25 cellular contexts compared by ENCODE assay signal in the genomic region with DNA sequence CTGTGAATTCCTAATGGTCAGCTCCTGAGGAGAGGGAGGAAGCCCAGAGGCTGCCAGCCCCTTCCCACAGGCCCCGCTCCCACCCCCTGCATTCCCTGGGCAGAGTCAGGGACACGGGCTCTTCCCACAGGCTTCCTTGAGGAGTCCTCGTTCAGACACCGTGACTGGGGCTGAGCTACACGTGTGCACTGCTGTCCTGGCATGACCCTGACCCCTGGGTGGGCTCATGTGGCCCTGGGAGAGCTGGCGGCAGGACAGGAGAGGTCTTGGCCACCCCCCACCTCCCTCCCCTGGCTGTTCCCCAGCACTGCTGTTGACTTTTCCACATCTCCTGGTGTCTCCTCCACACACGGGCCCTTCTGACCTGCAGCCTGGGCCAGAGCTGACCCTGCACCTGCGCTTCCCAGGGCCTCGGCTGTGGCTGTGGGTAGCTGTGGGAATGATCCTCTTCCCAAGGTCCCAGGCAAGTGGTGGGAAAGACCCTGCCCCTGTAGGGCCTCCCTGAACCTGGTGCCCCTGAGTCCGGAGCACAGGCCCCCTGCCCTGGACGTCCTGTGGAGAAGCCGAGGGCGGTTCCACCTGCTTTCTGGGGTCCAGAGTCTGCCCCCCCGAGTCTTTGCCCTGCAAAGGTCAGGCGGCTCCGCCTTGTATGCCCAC. TPM values are rescaled to one million over a fixed set of nuclear protein-coding genes. Genes with fewer than 3 reads are reported as not detected.
"Had no signal": no experiment of that assay in that cellular context is flagged by ENCODE, and none has a peak within 500 bp of the region (broad histone marks: within the 10 kb centered on the region; RNA-seq: fewer than 3 reads in every experiment).

No MANE protein-coding gene starts in this region.

- H3K4me1 ChIP-seq: parathyroid adenoma, prostate gland had no signal

- H3K9ac ChIP-seq: parathyroid adenoma had no signal

- H3K27me3 ChIP-seq: testis had no signal

- H3K27ac ChIP-seq: dorsolateral prefrontal cortex, epithelial cell of prostate, gastrocnemius medialis, parathyroid adenoma, prostate gland, sigmoid colon, testis, tibial artery had no signal

- H3K9me3 ChIP-seq: gastrocnemius medialis, prostate gland, sigmoid colon, testis had no signal

- ATAC-seq: esophagus mucosa; gastrocnemius medialis; left lobe of liver; naive thymus-derived CD8-positive, alpha-beta T cell; right cardiac atrium; stimulated activated memory B cell treated with anti-CD40 and anti-IgM and Interleukin-4, amounts not matched to agents 10 μg/mL and 1 μg/mL and 100 μg/mL, for 72 hours; stimulated activated naive CD8-positive, alpha-beta T cell treated with anti-CD3 and anti-CD28 coated beads, Interleukin-15, Interleukin-2, amounts not matched to agents 100 U/mL and 50 U/mL, for 24 hours had no signal

- H3K4me3 ChIP-seq: dorsolateral prefrontal cortex, gastrocnemius medialis, prostate gland, sigmoid colon, testis, tibial artery had no signal

- DNase-seq: effector CD8-positive, alpha-beta T cell; endodermal cell; foreskin fibroblast; gastrocnemius medialis; kidney; mesendoderm; naive thymus-derived CD8-positive, alpha-beta T cell; nephron progenitor cell; occipital lobe; sigmoid colon; stimulated activated CD4-positive, alpha-beta T cell treated with anti-CD3 and anti-CD28 coated beads, Interleukin-4, amount 100 ng/mL, for 4 hours; stimulated activated naive CD8-positive, alpha-beta T cell treated with anti-CD3 and anti-CD28 coated beads, Interleukin-15, Interleukin-2, amounts not matched to agents 100 U/mL and 50 U/mL, for 24 hours; substantia nigra; testis; tibial artery had no signal

- H3K79me2 ChIP-seq: parathyroid adenoma had no signal

- FAIRE-seq: colon, kidney had no signal

- H3K36me3 ChIP-seq: gastrocnemius medialis, prostate gland, sigmoid colon, tibial artery had no signal

- H2AFZ ChIP-seq: parathyroid adenoma had no signal

RNA-seq across cellular contexts. Expression of gene NKD2, which starts 56.5 kb away (rescaled TPM):
- total RNA-seq: gastrocnemius medialis; myocyte; naive thymus-derived CD8-positive, alpha-beta T cell had no signal
